17 cellular contexts compared by ENCODE assay signal in the genomic region with DNA sequence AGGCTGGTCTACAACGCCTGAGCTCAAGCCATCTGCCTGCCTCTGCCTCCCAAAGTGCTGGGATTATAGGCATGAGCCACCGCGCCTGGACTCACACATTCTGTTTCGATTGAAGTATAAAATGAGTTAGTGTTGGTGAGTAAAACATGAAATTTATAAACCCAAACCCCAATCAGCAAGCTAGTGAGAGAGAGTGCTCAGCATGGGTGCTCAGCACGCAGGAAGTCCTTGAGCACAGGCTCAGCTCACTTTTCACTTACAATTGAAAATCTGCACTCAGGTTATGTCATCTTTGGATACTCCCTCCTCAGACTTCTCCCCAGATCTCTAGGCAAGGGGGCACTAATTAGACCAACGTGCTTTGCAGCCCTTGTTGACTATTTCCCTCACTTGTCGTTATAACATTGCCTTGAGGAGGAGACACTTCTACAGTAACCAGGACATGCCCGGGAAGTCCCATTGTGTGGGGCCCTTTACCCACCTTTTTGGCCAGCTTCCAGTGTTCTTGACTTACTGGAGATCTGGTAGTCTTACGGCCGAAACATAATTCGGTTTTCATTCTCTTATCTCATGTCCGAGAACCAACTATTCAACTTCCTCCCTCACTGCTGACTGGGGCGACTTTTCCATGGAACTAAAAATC.
DNase-seq lines count a peak whose midpoint lies in the region; ATAC-seq and TF ChIP-seq lines count a peak whose summit lies in the region.
"Had no signal": no experiment of that assay in that cellular context is flagged by ENCODE, and none has a peak within 500 bp of the region (broad histone marks: within the 10 kb centered on the region; RNA-seq: fewer than 3 reads in every experiment).

No MANE protein-coding gene starts in this region.

- no peaks in the 10 kb centered on the region for H3K27me3 Mint-ChIP-seq in activated CD8-positive, alpha-beta T cell treated with anti-CD3 and anti-CD28 coated beads, Interleukin-2, amount 10 ng/mL, durations not matched to agents 7 days and 5 days (ENCODE audit: low read depth)
- H3K27me3 Mint-ChIP-seq in naive thymus-derived CD4-positive, alpha-beta T cell = no peaks in the 10 kb centered on the region

- POLR2A ChIA-PET in activated CD8-positive, alpha-beta T cell treated with anti-CD3 and anti-CD28 coated beads, Interleukin-2, amount 10 ng/mL, durations not matched to agents 7 days and 5 days (lab: Charles Lee) = no interaction called here
- POLR2A ChIA-PET in naive thymus-derived CD4-positive, alpha-beta T cell (lab: Charles Lee) = interaction anchor here (0.6 to 1.2 kb wide), 4 partner anchors 18 to 188 kb away, joined by 3 to 7 read pairs (median 5); no protein-coding TSS in a partner anchor

- CTCF ChIA-PET in activated CD8-positive, alpha-beta T cell treated with anti-CD3 and anti-CD28 coated beads, Interleukin-2, amount 10 ng/mL, durations not matched to agents 7 days and 5 days (lab: Charles Lee) = interaction anchor here (0.9 kb wide), 1 partner anchor 93 kb away, joined by 3 read pairs; no protein-coding TSS in a partner anchor
- CTCF ChIA-PET in naive thymus-derived CD4-positive, alpha-beta T cell (lab: Charles Lee) = interaction anchor here (1.2 to 1.5 kb wide), 2 partner anchors 69 to 509 kb away, joined by 3 read pairs; a partner anchor contains a TSS

- peak overlapping the region; percentile 73 for H3K27ac Mint-ChIP-seq in activated CD8-positive, alpha-beta T cell treated with anti-CD3 and anti-CD28 coated beads, Interleukin-2, amount 10 ng/mL, durations not matched to agents 7 days and 5 days
- H3K27ac Mint-ChIP-seq in naive thymus-derived CD4-positive, alpha-beta T cell = peak overlapping the region; percentile 30 to 93 (median 89)

- H3K4me3 ChIP-seq in naive thymus-derived CD4-positive, alpha-beta T cell (ENCODE audit: low read length) = no peak overlapping the region
- H3K4me3 ChIP-seq in tibial nerve = no peak overlapping the region
- H3K4me3 ChIP-seq: colonic mucosa, GM23248, left lung, pancreas, upper lobe of left lung had no signal

- intact Hi-C loops in naive thymus-derived CD4-positive, alpha-beta T cell (cut with micrococcal nuclease) = loop anchor here in 1 of 2 donors (2.0 to 5.0 kb wide), 3 partner anchors 35 to 161 kb away; a partner anchor contains a TSS

- no peak for TF ChIP-seq CTCF in tibial nerve (IDR thresholded peaks at IDR 0.05)

- peak; percentile 71 to 79 for ATAC-seq in activated CD4-positive, CD25-positive, alpha-beta regulatory T cell treated with anti-CD3 and anti-CD28 coated beads, Interleukin-2, amount 50 U/mL, for 24 hours
- ATAC-seq in GM18511 (IDR thresholded peaks at IDR 0.05; ENCODE audit: unreplicated experiment) (peak; percentile 72), HG03378 (IDR thresholded peaks at IDR 0.05; ENCODE audit: unreplicated experiment) (no peak), HG02973 (IDR thresholded peaks at IDR 0.05; ENCODE audit: unreplicated experiment) (no peak)
- ATAC-seq in activated CD8-positive, alpha-beta T cell treated with anti-CD3 and anti-CD28 coated beads, Interleukin-2, amount 10 ng/mL, durations not matched to agents 7 days and 5 days = peak; percentile 33
- peak; percentile 27 for ATAC-seq in naive thymus-derived CD4-positive, alpha-beta T cell
- ATAC-seq: left lung, pancreas had no signal

- TF ChIP-seq POLR2A in tibial nerve (IDR thresholded peaks at IDR 0.05) = no peak

- H3K4me1 Mint-ChIP-seq in activated CD8-positive, alpha-beta T cell treated with anti-CD3 and anti-CD28 coated beads, Interleukin-2, amount 10 ng/mL, durations not matched to agents 7 days and 5 days (ENCODE audit: low read depth) = peaks cover 22% of the 10 kb centered on the region
- H3K4me1 Mint-ChIP-seq in naive thymus-derived CD4-positive, alpha-beta T cell = peaks cover 16 to 51% (median 46%) of the 10 kb centered on the region in 7 donors

- no peaks in the 10 kb centered on the region for H3K36me3 ChIP-seq in naive thymus-derived CD4-positive, alpha-beta T cell (ENCODE audit: control insufficient read depth in 2 of 3, insufficient read depth in 3 of 3, low read length in 3 of 3)
- H3K36me3 ChIP-seq in tibial nerve = no peaks in the 10 kb centered on the region
- H3K36me3 ChIP-seq: colonic mucosa, left lung, pancreas, upper lobe of left lung had no signal

- TF ChIP-seq EP300 in tibial nerve (IDR thresholded peaks at IDR 0.05) = no peak

- no peak overlapping the region for H3K4me3 Mint-ChIP-seq in activated CD8-positive, alpha-beta T cell treated with anti-CD3 and anti-CD28 coated beads, Interleukin-2, amount 10 ng/mL, durations not matched to agents 7 days and 5 days
- peak overlapping the region; percentile 8 to 76 (median 71) for H3K4me3 Mint-ChIP-seq in naive thymus-derived CD4-positive, alpha-beta T cell

- WGBS in tibial nerve, 2 donors = 85% methylated on average over 13 of the region's 13 CpGs

- no peaks in the 10 kb centered on the region for H3K9me3 ChIP-seq in naive thymus-derived CD4-positive, alpha-beta T cell (ENCODE audit: control insufficient read depth in 2 of 3, low read length in 3 of 3)
- no peaks in the 10 kb centered on the region for H3K9me3 ChIP-seq in tibial nerve
- H3K9me3 ChIP-seq: colonic mucosa, left lung, pancreas, upper lobe of left lung had no signal

- H3K4me1 ChIP-seq in naive thymus-derived CD4-positive, alpha-beta T cell (ENCODE audit: control insufficient read depth in 2 of 2, insufficient read depth in 2 of 2, low read length in 2 of 2) = peaks cover 0 to 25% of the 10 kb centered on the region in 2 donors
- no peaks in the 10 kb centered on the region for H3K4me1 ChIP-seq in tibial nerve
- H3K4me1 ChIP-seq: colonic mucosa, left lung, pancreas, upper lobe of left lung had no signal

- H3K27ac ChIP-seq in naive thymus-derived CD4-positive, alpha-beta T cell (ENCODE audit: low read depth, low read length) = peak overlapping the region; percentile 39
- no peak overlapping the region for H3K27ac ChIP-seq in tibial nerve
- H3K27ac ChIP-seq: colonic mucosa, GM23248, left lung, pancreas, upper lobe of left lung had no signal

- H3K9me3 Mint-ChIP-seq in activated CD8-positive, alpha-beta T cell treated with anti-CD3 and anti-CD28 coated beads, Interleukin-2, amount 10 ng/mL, durations not matched to agents 7 days and 5 days (ENCODE audit: insufficient read depth) = peaks cover 13% of the 10 kb centered on the region
- H3K9me3 Mint-ChIP-seq in naive thymus-derived CD4-positive, alpha-beta T cell = peaks cover 0 to 4% (median 1%) of the 10 kb centered on the region in 11 donors

- H3K27me3 ChIP-seq in naive thymus-derived CD4-positive, alpha-beta T cell (ENCODE audit: control insufficient read depth in 2 of 2, insufficient read depth in 2 of 2, low read length in 2 of 2) = no peaks in the 10 kb centered on the region
- no peaks in the 10 kb centered on the region for H3K27me3 ChIP-seq in tibial nerve
- H3K27me3 ChIP-seq: colonic mucosa, left lung, pancreas, upper lobe of left lung had no signal

- H3K36me3 Mint-ChIP-seq in activated CD8-positive, alpha-beta T cell treated with anti-CD3 and anti-CD28 coated beads, Interleukin-2, amount 10 ng/mL, durations not matched to agents 7 days and 5 days (ENCODE audit: low read depth) = peaks cover 13% of the 10 kb centered on the region
- H3K36me3 Mint-ChIP-seq in naive thymus-derived CD4-positive, alpha-beta T cell = peaks cover 0 to 5% (median 0%) of the 10 kb centered on the region in 5 donors

- no peak for DNase-seq in activated CD4-positive, CD25-positive, alpha-beta regulatory T cell treated with anti-CD3 and anti-CD28 coated beads, Interleukin-2, amount 50 U/mL, for 72 hours
- DNase-seq in activated CD8-positive, alpha-beta T cell treated with anti-CD3 and anti-CD28 coated beads, Interleukin-2, amount 10 ng/mL, durations not matched to agents 7 days and 5 days = no peak
- peak in 6 of 9 donors; percentile 7 to 24 (median 19) for DNase-seq in naive thymus-derived CD4-positive, alpha-beta T cell
- DNase-seq in tibial nerve (ENCODE audit: low spot score in 2 of 2) = no peak
- DNase-seq: colonic mucosa, foreskin melanocyte, GM23248, Kasumi-1, left lung, NCI-H1417 treated with DMSO at 0.1 percent for 48 hours, NCI-H2227 treated with DMSO at 0.1 percent for 48 hours, pancreas, upper lobe of left lung had no signal

Comparison
In these comparisons a context has a peak if more than half of its experiments do, and no peak if none do; other contexts are left out.
1. ATAC-seq: peak in activated CD4-positive, CD25-positive, alpha-beta regulatory T cell treated with anti-CD3 and anti-CD28 coated beads, Interleukin-2, amount 50 U/mL, for 24 hours (2 of 2), GM18511 (single experiment), activated CD8-positive, alpha-beta T cell treated with anti-CD3 and anti-CD28 coated beads, Interleukin-2, amount 10 ng/mL, durations not matched to agents 7 days and 5 days (single experiment) and naive thymus-derived CD4-positive, alpha-beta T cell (single experiment); none in HG03378 (single experiment) and HG02973 (single experiment).
2. DNase-seq: peak in naive thymus-derived CD4-positive, alpha-beta T cell (6 of 9); none in activated CD4-positive, CD25-positive, alpha-beta regulatory T cell treated with anti-CD3 and anti-CD28 coated beads, Interleukin-2, amount 50 U/mL, for 72 hours (single experiment), activated CD8-positive, alpha-beta T cell treated with anti-CD3 and anti-CD28 coated beads, Interleukin-2, amount 10 ng/mL, durations not matched to agents 7 days and 5 days (single experiment) and tibial nerve (0 of 2).